Comparison of ENCODE assay signal across 15 cellular contexts in genomic region chr4:187258651-187259401, GRCh38.
"Had no signal": no experiment of that assay in that cellular context is flagged by ENCODE, and none has a peak within 500 bp of the region (broad histone marks: within the 10 kb centered on the region; RNA-seq: fewer than 3 reads in every experiment).

No MANE protein-coding gene starts in this region.

- ATAC-seq: left ventricle myocardium superior, pancreas, upper lobe of right lung had no signal

- FAIRE-seq: astrocyte, colon, kidney, pancreas had no signal

- DNase-seq: activated CD4-positive, alpha-beta T cell treated with anti-CD3 and anti-CD28 coated beads, Interleukin-2, amount 10 ng/mL, durations not matched to agents 7 days and 5 days; activated CD4-positive, CD25-positive, alpha-beta regulatory T cell; activated CD8-positive, alpha-beta memory T cell treated with anti-CD3 and anti-CD28 coated beads for 24 hours; activated naive CD4-positive, alpha-beta T cell treated with anti-CD3 and anti-CD28 coated beads for 36 hours; esophagus squamous epithelium; foreskin fibroblast; glutamatergic neuron; kidney; left ventricle myocardium superior; pancreas; stimulated activated CD4-positive, alpha-beta T cell treated with anti-CD3 and anti-CD28 coated beads, Interleukin-4, amount 100 ng/mL, for 1 hour; stimulated activated CD8-positive, alpha-beta memory T cell treated with anti-CD3 and anti-CD28 coated beads, Interleukin-4, amount 100 ng/mL, for 48 hours; upper lobe of right lung had no signal
